Comparison of ENCODE assay signal across 13 cellular contexts in the genomic region with DNA sequence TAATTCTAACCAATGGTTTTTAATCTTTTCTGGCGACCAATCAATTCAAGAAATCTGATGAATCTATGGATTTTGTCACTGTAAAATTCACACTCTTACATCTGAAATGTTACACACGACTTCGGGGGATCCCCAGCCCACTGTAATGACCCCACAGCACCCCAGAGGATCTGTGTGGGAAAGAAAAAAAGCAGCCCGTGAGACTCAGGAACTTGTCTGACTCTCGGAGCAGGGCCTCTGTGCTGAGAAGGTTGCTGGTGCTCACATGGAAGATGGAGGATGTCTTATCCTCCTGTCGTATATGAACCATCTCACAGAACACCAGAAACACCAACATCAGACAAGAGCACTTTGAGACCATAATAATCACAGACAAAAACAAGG.
"Had no signal": no experiment of that assay in that cellular context is flagged by ENCODE, and none has a peak within 500 bp of the region (broad histone marks: within the 10 kb centered on the region; RNA-seq: fewer than 3 reads in every experiment).

No MANE protein-coding gene starts in this region.

- FAIRE-seq: endothelial cell of umbilical vein had no signal

- H3K4me3 ChIP-seq: coronary artery, heart left ventricle, lung, vagina had no signal

- ATAC-seq: heart left ventricle, left colon had no signal

- H3K9me3 ChIP-seq: heart left ventricle, vagina had no signal

- H3K27ac ChIP-seq: coronary artery, heart left ventricle, vagina had no signal

- H3K36me3 Mint-ChIP-seq: activated CD4-positive, alpha-beta memory T cell treated with anti-CD3 and anti-CD28 coated beads for 36 hours had no signal

- H3K36me3 ChIP-seq: heart left ventricle, vagina had no signal

- DNase-seq: activated CD4-positive, alpha-beta memory T cell treated with anti-CD3 and anti-CD28 coated beads for 36 hours; activated naive CD4-positive, alpha-beta T cell; effector CD4-positive, alpha-beta T cell; foreskin melanocyte; heart left ventricle; left colon; naive B cell; stimulated activated CD4-positive, alpha-beta T cell treated with anti-CD3 and anti-CD28 coated beads, Interleukin-15, amount 100 ng/mL, for 24 hours; stimulated activated CD4-positive, alpha-beta T cell treated with anti-CD3 and anti-CD28 coated beads, Interleukin-4, amount 100 ng/mL, for 24 hours had no signal

- H3K4me1 ChIP-seq: heart left ventricle, vagina had no signal

- H3K27me3 ChIP-seq: heart left ventricle, vagina had no signal

- H3K9me3 Mint-ChIP-seq: activated CD4-positive, alpha-beta memory T cell treated with anti-CD3 and anti-CD28 coated beads for 36 hours had no signal

- H3K4me3 Mint-ChIP-seq: activated CD4-positive, alpha-beta memory T cell treated with anti-CD3 and anti-CD28 coated beads for 36 hours; naive B cell had no signal
